ENCODE assay signal across 8 cellular contexts in the genomic region with DNA sequence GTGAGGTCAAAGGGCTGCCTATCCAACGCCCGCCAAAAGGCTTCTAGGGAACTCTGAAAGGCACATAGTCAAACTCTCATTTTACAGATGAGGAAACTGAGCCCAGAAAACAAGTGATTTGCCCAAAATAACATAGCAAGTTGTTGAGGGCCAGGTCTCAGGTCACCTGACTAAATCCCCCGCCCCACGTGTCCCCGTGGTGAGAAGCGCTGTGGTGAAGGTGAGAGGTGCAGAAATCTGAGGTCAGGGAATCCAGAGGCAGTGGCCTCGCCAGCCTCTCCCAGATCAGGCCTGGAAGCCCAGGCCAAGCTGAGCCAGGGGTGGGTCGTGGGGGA. TPM values are rescaled to one million over a fixed set of nuclear protein-coding genes. Genes with fewer than 3 reads are reported as not detected.
DNase-seq lines count a peak whose midpoint lies in the region; ATAC-seq and TF ChIP-seq lines count a peak whose summit lies in the region.

No MANE protein-coding gene starts in this region.

- no peak overlapping the region for H2AFZ ChIP-seq in fibroblast of lung (ENCODE audit: low read length)

- H3K36me3 ChIP-seq in ES-I3 (ENCODE audit: insufficient read depth, low read length) (no peaks in the 10 kb centered on the region; the same call in 1 of the 2 replicates), fibroblast of lung (ENCODE audit: control insufficient read depth, insufficient read depth, low read length) (peaks cover 17% of the 10 kb centered on the region), rectal smooth muscle tissue (ENCODE audit: control insufficient read depth, insufficient read depth, low read length) (peaks cover 12% of the 10 kb centered on the region)

- H3K4me1 ChIP-seq in ES-I3 (ENCODE audit: insufficient read depth, low read length) = peaks cover 44% of the 10 kb centered on the region
- H3K4me1 ChIP-seq in fibroblast of lung (ENCODE audit: control insufficient read depth, extremely low read depth, insufficient read depth, low read length) = peaks cover 38% of the 10 kb centered on the region
- peaks cover 44% of the 10 kb centered on the region for H3K4me1 ChIP-seq in rectal smooth muscle tissue (ENCODE audit: control insufficient read depth, insufficient read depth, low read length)

- H3K79me2 ChIP-seq in fibroblast of lung (ENCODE audit: control insufficient read depth, insufficient read depth, low read length) = peaks cover 72% of the 10 kb centered on the region

- peak overlapping the region; percentile 98 for H3K4me2 ChIP-seq in fibroblast of lung (ENCODE audit: extremely low read depth, insufficient read depth, low read length)

- H4K20me1 ChIP-seq in fibroblast of lung (ENCODE audit: control insufficient read depth, extremely low read depth, insufficient read depth, low read length) = no peaks in the 10 kb centered on the region

- H3K27ac ChIP-seq in fibroblast of lung (ENCODE audit: insufficient read depth, low read length) = peak overlapping the region; percentile 100
- H3K27ac ChIP-seq in rectal smooth muscle tissue (ENCODE audit: low read depth, low read length) = peak overlapping the region; percentile 97

- no peaks in the 10 kb centered on the region for H3K27me3 ChIP-seq in fibroblast of lung (ENCODE audit: control insufficient read depth, insufficient read depth, low read length)
- no peaks in the 10 kb centered on the region for H3K27me3 ChIP-seq in rectal smooth muscle tissue (ENCODE audit: control insufficient read depth, insufficient read depth, low read length)

- H3K9me3 ChIP-seq in ES-I3 (ENCODE audit: control insufficient read depth, insufficient read depth, low read length) = no peaks in the 10 kb centered on the region
- H3K9me3 ChIP-seq in fibroblast of lung (ENCODE audit: control insufficient read depth, insufficient read depth, low read depth, low read length) = no peaks in the 10 kb centered on the region

- no peak for TF ChIP-seq CTCF in WI38 (IDR thresholded peaks at IDR 0.05; ENCODE audit: low read depth, low read length)
- TF ChIP-seq CTCF in fibroblast of lung (conservative IDR thresholded peaks at IDR 0.05 in 1 of 2, IDR thresholded peaks at IDR 0.05 in 1 of 2; ENCODE audit: low read depth in 1 of 2, low read length in 2 of 2) = no peak

- DNase-seq in fibroblast of lung (ENCODE audit: low read depth in 2 of 2) = no peak
- DNase-seq in dedifferentiated amniotic fluid mesenchymal stem cell (ENCODE audit: extremely low spot score) = no peak
- no peak for DNase-seq in NCI-H1092 treated with DMSO at 0.1 percent for 48 hours (lab: John Stamatoyannopoulos, UW)
- DNase-seq in iPS-NIHi11 (ENCODE audit: low spot score) = no peak

- H3K4me3 ChIP-seq in WI38 (ENCODE audit: low read depth, low read length) = peak overlapping the region; percentile 63
- H3K4me3 ChIP-seq in fibroblast of lung (replicated peaks in 1 of 4; ENCODE audit: control extremely low read depth in 1 of 4, insufficient read depth in 1 of 4, low read depth in 3 of 4, low read length in 4 of 4) = peak overlapping the region; percentile 36 to 85 (median 50)
- H3K4me3 ChIP-seq in rectal smooth muscle tissue (ENCODE audit: low read length) = peak overlapping the region; percentile 74

- peak overlapping the region; percentile 97 for H3K9ac ChIP-seq in ES-I3 (ENCODE audit: low read depth, low read length)
- peak overlapping the region; percentile 96 for H3K9ac ChIP-seq in fibroblast of lung (ENCODE audit: insufficient read depth, low read length)
- H3K9ac ChIP-seq in rectal smooth muscle tissue (ENCODE audit: low read length) = no peak overlapping the region

- ATAC-seq in GM19328 (IDR thresholded peaks at IDR 0.05; ENCODE audit: unreplicated experiment) = no peak

RNA-seq across cellular contexts. Expression of a gene that starts 5.1 kb away (rescaled TPM):
- 108 and 138 TPM in 2 replicates for total RNA-seq in fibroblast of lung
- polyA plus RNA-seq in fibroblast of lung = 99.1 and 126 TPM in 2 replicates
- 169 and 241 TPM in 2 replicates for polyA plus RNA-seq in fibroblast of lung (2012)
- 156 and 196 TPM in 2 replicates for polyA minus RNA-seq in fibroblast of lung (ENCODE audit: low replicate concordance)

RNA-seq across cellular contexts. Expression of a gene that starts 5.5 kb away (rescaled TPM):
- 39.8 and 58.8 TPM in 2 replicates for total RNA-seq in fibroblast of lung
- polyA plus RNA-seq in fibroblast of lung = 67.2 and 108 TPM in 2 replicates
- 84.6 and 128 TPM in 2 replicates for polyA plus RNA-seq in fibroblast of lung (2012)
- 49.8 and 84.4 TPM in 2 replicates for polyA minus RNA-seq in fibroblast of lung (ENCODE audit: low replicate concordance)

RNA-seq across cellular contexts. Expression of a gene that starts 17.8 kb away (rescaled TPM):
- 5.4 and 5.8 TPM in 2 replicates for total RNA-seq in fibroblast of lung
- polyA plus RNA-seq in fibroblast of lung = 23.6 and 29.9 TPM in 2 replicates
- 17.3 and 18.9 TPM in 2 replicates for polyA plus RNA-seq in fibroblast of lung (2012)
- polyA minus RNA-seq in fibroblast of lung (ENCODE audit: low replicate concordance) = 64.3 and 80.6 TPM in 2 replicates

RNA-seq across cellular contexts. Expression of a gene that starts 18.1 kb away (rescaled TPM):
- 12.6 and 17.3 TPM in 2 replicates for total RNA-seq in fibroblast of lung
- polyA plus RNA-seq in fibroblast of lung = 5.5 and 6.4 TPM in 2 replicates
- 8.4 and 10.4 TPM in 2 replicates for polyA plus RNA-seq in fibroblast of lung (2012)
- 13.9 and 23.2 TPM in 2 replicates for polyA minus RNA-seq in fibroblast of lung (ENCODE audit: low replicate concordance)

RNA-seq across cellular contexts. Expression of a gene that starts 21.0 kb away (rescaled TPM):
- total RNA-seq in fibroblast of lung = 10.5 and 13.2 TPM in 2 replicates
- 52.0 and 75.8 TPM in 2 replicates for polyA plus RNA-seq in fibroblast of lung
- 41.9 and 48.7 TPM in 2 replicates for polyA plus RNA-seq in fibroblast of lung (2012)
- polyA minus RNA-seq in fibroblast of lung (ENCODE audit: low replicate concordance) = 98.8 and 140 TPM in 2 replicates
